In genomic region chr3:194132465-194133358, GRCh38 we compare ENCODE assay signal across 1 cellular context.
TF ChIP-seq lines count a peak whose summit lies in the region.

No MANE protein-coding gene starts in this region.

TF ChIP-seq in HepG2, 621 proteins besides CTCF, POLR2A, EP300 and RAD21 (continued from another document):
- TF ChIP-seq PRDM10 (CRISPR knock-in tag; IDR thresholded peaks at IDR 0.05; ENCODE audit: low read depth) (no peak), DRAP1 (CRISPR knock-in tag; IDR thresholded peaks at IDR 0.05) (no peak), POGZ (CRISPR knock-in tag; IDR thresholded peaks at IDR 0.05) (no peak), SNAPC4 (CRISPR knock-in tag; IDR thresholded peaks at IDR 0.05) (no peak), CREB3 (CRISPR knock-in tag; IDR thresholded peaks at IDR 0.05) (no peak), DBP (CRISPR knock-in tag; IDR thresholded peaks at IDR 0.05; ENCODE audit: not compliant biosample characterization) (no peak), ZNF512B (CRISPR knock-in tag; IDR thresholded peaks at IDR 0.05; ENCODE audit: borderline replicate concordance) (no peak), NCOA1 (CRISPR knock-in tag; IDR thresholded peaks at IDR 0.05) (no peak), ZNF326 (CRISPR knock-in tag; IDR thresholded peaks at IDR 0.05; ENCODE audit: borderline replicate concordance) (no peak), KLF15 (CRISPR knock-in tag; IDR thresholded peaks at IDR 0.05; ENCODE audit: borderline replicate concordance) (no peak), SOX6 (IDR thresholded peaks at IDR 0.05) (no peak), SOX6 (CRISPR knock-in tag; IDR thresholded peaks at IDR 0.05) (no peak), ZSCAN31 (CRISPR knock-in tag; IDR thresholded peaks at IDR 0.05; ENCODE audit: low read depth) (no peak), HCFC1 (IDR thresholded peaks at IDR 0.05; ENCODE audit: low read depth, low read length) (no peak), SETDB1 (CRISPR knock-in tag; IDR thresholded peaks at IDR 0.05; ENCODE audit: borderline replicate concordance) (no peak), PRPF4 (IDR thresholded peaks at IDR 0.05; ENCODE audit: low read depth, low read length, poor library complexity, severe bottlenecking) (no peak), POLR2G (IDR thresholded peaks at IDR 0.05; ENCODE audit: low read depth, low read length) (peak; percentile 33; the same call in 1 of the 2 replicates), ZNF510 (CRISPR knock-in tag; IDR thresholded peaks at IDR 0.05; ENCODE audit: low read depth) (peak; percentile 61; the same call in 1 of the 2 replicates), CCDC6 (CRISPR knock-in tag; IDR thresholded peaks at IDR 0.05) (0 out of 2 replicates have a peak, but pooled peaks have one; percentile 13), SOX13 (IDR thresholded peaks at IDR 0.05) (no peak), SOX13 (CRISPR knock-in tag; conservative IDR thresholded peaks at IDR 0.05 in 1 of 2, IDR thresholded peaks at IDR 0.05 in 1 of 2) (peak in 1 of 2 experiments; percentile 27; a peak in 1 of 4 replicates), ZMYM2 (CRISPR knock-in tag; IDR thresholded peaks at IDR 0.05) (0 out of 2 replicates have a peak, but pooled peaks have one; percentile 23), FLYWCH1 (CRISPR knock-in tag; IDR thresholded peaks at IDR 0.05) (no peak), IRF1 (CRISPR knock-in tag; IDR thresholded peaks at IDR 0.05; ENCODE audit: low read depth) (no peak), HBP1 (CRISPR knock-in tag; IDR thresholded peaks at IDR 0.05; ENCODE audit: low read depth) (no peak)
